In genomic region chr20:45925821-45926506, GRCh38 we compare ENCODE assay signal across 22 cellular contexts. TPM values are rescaled to one million over a fixed set of nuclear protein-coding genes. Genes with fewer than 3 reads are reported as not detected.
DNase-seq lines count a peak whose midpoint lies in the region; ATAC-seq and TF ChIP-seq lines count a peak whose summit lies in the region.
"Had no signal": no experiment of that assay in that cellular context is flagged by ENCODE, and none has a peak within 500 bp of the region (broad histone marks: within the 10 kb centered on the region; RNA-seq: fewer than 3 reads in every experiment).

No MANE protein-coding gene starts in this region.

- no TSS peak for BruUV-seq in A673 (replicated peaks; lab: Mats Ljungman, UMichigan)

- no peaks in the 10 kb centered on the region for H4K20me1 ChIP-seq in MM.1S (ENCODE audit: insufficient read depth, low read length)

- DNase-seq in A673 (ENCODE audit: low spot score), result no peak
- no peak for DNase-seq in WTC11 (ENCODE audit: low spot score)
- DNase-seq in memory B cell (ENCODE audit: low spot score in 2 of 2), result no peak
- DNase-seq in GM10248 (ENCODE audit: extremely low spot score), result no peak
- DNase-seq in MM.1S, result no peak
- DNase-seq: C1 segment of cervical spinal cord, DND-41, GDM1, H9, Kasumi-1, NCI-H1105 treated with DMSO at 0.1 percent for 48 hours, NCI-H1694 treated with DMSO at 0.1 percent for 48 hours, NCI-H2107, NCI-H2227 treated with DMSO at 0.1 percent for 48 hours, NCI-H526 treated with DMSO at 0.1 percent for 48 hours, SIG-M5 had no signal

- TF ChIP-seq CTCF in A673 (conservative IDR thresholded peaks at IDR 0.05; ENCODE audit: low read depth, low read length) (no peak), WTC11 (IDR thresholded peaks at IDR 0.05) (no peak), parathyroid adenoma (IDR thresholded peaks at IDR 0.05) (no peak), GM10248 (IDR thresholded peaks at IDR 0.05; ENCODE audit: control extremely low read depth, extremely low read depth, low read depth, missing control alignments) (no peak), MM.1S (IDR thresholded peaks at IDR 0.05; ENCODE audit: low read length) (no peak)

- H3K4me1 ChIP-seq in A673 (ENCODE audit: insufficient read depth, low read length, poor library complexity, severe bottlenecking) (no peaks in the 10 kb centered on the region), parathyroid adenoma (peaks cover 12% of the 10 kb centered on the region), MM.1S (ENCODE audit: low read length) (no peaks in the 10 kb centered on the region)
- H3K4me1 ChIP-seq: A549 had no signal

- intact Hi-C loops in A673 (cut with micrococcal nuclease; ENCODE audit: unreplicated experiment), result no loop called here

- TF ChIP-seq POLR2A in GM18505 (IDR thresholded peaks at IDR 0.05; ENCODE audit: borderline replicate concordance, extremely low read depth, insufficient read depth, insufficient read length), result no peak

- no peaks in the 10 kb centered on the region for H3K36me3 ChIP-seq in A673 (ENCODE audit: insufficient read depth, low read length, poor library complexity, severe bottlenecking)
- H3K36me3 ChIP-seq in parathyroid adenoma (ENCODE audit: control insufficient read depth, insufficient read depth, low read length), result no peaks in the 10 kb centered on the region
- H3K36me3 ChIP-seq in MM.1S (replicated peaks; ENCODE audit: insufficient read depth, low read length), result no peaks in the 10 kb centered on the region

- POLR2A ChIA-PET in A673 (lab: Charles Lee; ENCODE audit: low non-redundant PET), result no interaction called here
- POLR2A ChIA-PET in WTC11 (lab: Charles Lee), result interaction anchor here (1.1 kb wide), 1 partner anchor 8 kb away, joined by 3 read pairs; no protein-coding TSS in a partner anchor
- POLR2A ChIA-PET in GM10248 (lab: Yijun Ruan, JAX), result interaction anchor here (0.5 kb wide), 1 partner anchor 9 kb away, joined by 3 read pairs; no protein-coding TSS in a partner anchor

- no peaks in the 10 kb centered on the region for H3K9me2 ChIP-seq in MM.1S (replicated peaks; ENCODE audit: insufficient read depth, low read length)

- no peaks in the 10 kb centered on the region for H3K27me3 Mint-ChIP-seq in WTC11 (ENCODE audit: low read depth)
- H3K27me3 Mint-ChIP-seq in memory B cell, result peaks cover 4% of the 10 kb centered on the region

- H3K27me3 ChIP-seq in A673 (replicated peaks; ENCODE audit: insufficient read depth, low read depth, low read length, poor library complexity), result no peaks in the 10 kb centered on the region
- H3K27me3 ChIP-seq in parathyroid adenoma (ENCODE audit: control insufficient read depth, insufficient read depth, low read length), result no peaks in the 10 kb centered on the region
- no peaks in the 10 kb centered on the region for H3K27me3 ChIP-seq in MM.1S (replicated peaks; ENCODE audit: insufficient read depth, low read length)

- H3K4me1 Mint-ChIP-seq in WTC11, result peaks cover 6% of the 10 kb centered on the region; the same call in 1 of the 2 replicates
- H3K4me1 Mint-ChIP-seq in memory B cell, result no peaks in the 10 kb centered on the region

- no peaks in the 10 kb centered on the region for H3F3A ChIP-seq in MM.1S (ENCODE audit: insufficient read depth, low read length)

- peak overlapping the region; percentile 16 for H3K27ac ChIP-seq in A673 (ENCODE audit: low read depth, low read length, poor library complexity, severe bottlenecking)
- H3K27ac ChIP-seq in parathyroid adenoma, result peak overlapping the region; percentile 46
- no peak overlapping the region for H3K27ac ChIP-seq in MM.1S (ENCODE audit: low read length)
- H3K27ac ChIP-seq: A549 had no signal

- H2AFZ ChIP-seq in parathyroid adenoma, result peak overlapping the region; percentile 30
- H2AFZ ChIP-seq in MM.1S (ENCODE audit: low read length), result no peak overlapping the region

- H3K79me2 ChIP-seq in parathyroid adenoma, result no peaks in the 10 kb centered on the region
- H3K79me2 ChIP-seq in MM.1S (ENCODE audit: low read length), result no peaks in the 10 kb centered on the region

- no peak overlapping the region for H3K4me3 Mint-ChIP-seq in WTC11
- H3K4me3 Mint-ChIP-seq in memory B cell, result no peak overlapping the region
- H3K4me3 Mint-ChIP-seq: H9, IgD-negative memory B cell had no signal

- peak overlapping the region; percentile 32; the same call in 1 of the 2 replicates for H3K27ac Mint-ChIP-seq in WTC11
- peak overlapping the region; percentile 31 for H3K27ac Mint-ChIP-seq in memory B cell
- H3K27ac Mint-ChIP-seq: IgD-negative memory B cell had no signal

- H3K4me2 ChIP-seq in parathyroid adenoma (ENCODE audit: low read length) (no peak overlapping the region), MM.1S (ENCODE audit: low read depth, low read length) (no peak overlapping the region)
- H3K4me2 ChIP-seq: A549 had no signal

- H3K36me3 Mint-ChIP-seq in WTC11 (no peaks in the 10 kb centered on the region), memory B cell (no peaks in the 10 kb centered on the region)
- H3K36me3 Mint-ChIP-seq: IgD-negative memory B cell had no signal

- H3K9me3 ChIP-seq in A673 (ENCODE audit: low read depth, low read length, poor library complexity, severe bottlenecking) (no peaks in the 10 kb centered on the region), parathyroid adenoma (ENCODE audit: control insufficient read depth, low read length) (no peaks in the 10 kb centered on the region), MM.1S (replicated peaks; ENCODE audit: insufficient read depth, low read length) (no peaks in the 10 kb centered on the region)
- H3K9me3 ChIP-seq: A549 had no signal

- no peaks in the 10 kb centered on the region for H3K9me3 Mint-ChIP-seq in WTC11
- no peaks in the 10 kb centered on the region for H3K9me3 Mint-ChIP-seq in memory B cell
- H3K9me3 Mint-ChIP-seq: H9, IgD-negative memory B cell had no signal

- CTCF ChIA-PET in A673 (lab: Charles Lee) (no interaction called here), WTC11 (lab: Charles Lee) (interaction anchor here (0.8 to 1.5 kb wide), 4 partner anchors 10 to 86 kb away, joined by 3 to 4 read pairs (median 3); no protein-coding TSS in a partner anchor), GM10248 (lab: Yijun Ruan, JAX) (interaction anchor here (1.3 to 3.1 kb wide), 2 partner anchors 9 to 42 kb away, joined by 4 to 10 read pairs; no protein-coding TSS in a partner anchor)

- no peak for ATAC-seq in WTC11
- ATAC-seq in memory B cell (ENCODE audit: low read depth), result no peak
- no peak for ATAC-seq in GM18505 (IDR thresholded peaks at IDR 0.05; ENCODE audit: unreplicated experiment)
- no peak for ATAC-seq in GM18868 (IDR thresholded peaks at IDR 0.05; ENCODE audit: unreplicated experiment)

- H3K4me3 ChIP-seq in A673 (ENCODE audit: low read depth, low read length, poor library complexity, severe bottlenecking) (no peak overlapping the region), parathyroid adenoma (ENCODE audit: low read depth, low read length) (no peak overlapping the region), MM.1S (ENCODE audit: low read length) (no peak overlapping the region)
- H3K4me3 ChIP-seq: A549 had no signal

- H3K9ac ChIP-seq in parathyroid adenoma (no peak overlapping the region), MM.1S (ENCODE audit: low read length) (no peak overlapping the region)

TF ChIP-seq in WTC11, 78 proteins besides CTCF, POLR2A, EP300 and RAD21:
- 0 out of 2 replicates have a peak, but pooled peaks have one; percentile 6 for TF ChIP-seq GABPB1 (CRISPR knock-in tag; IDR thresholded peaks at IDR 0.05)
- no peak for TF ChIP-seq ZNF425 (CRISPR knock-in tag; conservative IDR thresholded peaks at IDR 0.05)

RNA-seq across cellular contexts. Expression of gene PCIF1, which starts 8.5 kb away (rescaled TPM):
- total RNA-seq in A673 (2021) (47.5 and 55.8 TPM in 2 replicates), WTC11 (2021) (37.7 to 42.2 TPM (median 39.4 TPM) in 3 replicates)

RNA-seq across cellular contexts. Expression of gene PLTP, which starts 14.0 kb away (rescaled TPM):
- total RNA-seq in A673 (2021) (58.3 and 62.8 TPM in 2 replicates), WTC11 (2021) (109 to 135 TPM (median 133 TPM) in 3 replicates)

RNA-seq across cellular contexts. Expression of gene CTSA, which starts 34.8 kb away (rescaled TPM):
- total RNA-seq in A673 (2021) (76.7 and 83.5 TPM in 2 replicates), WTC11 (2021) (44.2 to 48.3 TPM (median 47.2 TPM) in 3 replicates)

RNA-seq across cellular contexts. Expression of gene NEURL2, which starts 35.0 kb away (rescaled TPM):
- 3.2 and 3.3 TPM in 2 replicates for total RNA-seq in A673 (2021)
- total RNA-seq in WTC11 (2021), result 6.1 to 8.3 TPM (median 6.6 TPM) in 3 replicates

RNA-seq across cellular contexts. Expression of gene SPATA25, which starts 38.5 kb away (rescaled TPM):
- 1.9 and 2.0 TPM in 2 replicates for total RNA-seq in A673 (2021)
- total RNA-seq in WTC11 (2021), result 3.3 to 4.5 TPM (median 3.7 TPM) in 3 replicates
- total RNA-seq: RPMI7951 had no signal
